Comparison of ENCODE assay signal across 19 cellular contexts in the genomic region with DNA sequence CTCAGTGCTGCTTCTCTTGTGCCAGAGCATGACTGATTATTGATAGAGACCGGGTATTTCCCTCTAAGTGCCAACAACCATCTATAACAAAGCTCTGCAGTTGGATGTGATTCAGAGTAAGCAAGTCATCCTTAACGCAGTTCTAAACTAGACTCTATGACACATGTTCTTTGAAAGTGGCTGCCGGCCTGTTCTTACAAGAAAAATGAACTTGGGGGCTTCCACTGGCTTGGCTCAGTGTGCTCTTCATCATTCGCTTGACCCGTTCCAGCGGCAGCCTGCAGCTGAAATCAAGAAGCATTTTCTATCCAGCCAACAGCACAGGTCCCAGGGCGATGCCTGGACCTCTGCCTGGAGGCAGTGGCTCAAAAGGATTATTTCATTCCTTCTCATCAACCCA. TPM values are rescaled to one million over a fixed set of nuclear protein-coding genes. Genes with fewer than 3 reads are reported as not detected.
DNase-seq lines count a peak whose midpoint lies in the region; ATAC-seq and TF ChIP-seq lines count a peak whose summit lies in the region.
"Had no signal": no experiment of that assay in that cellular context is flagged by ENCODE, and none has a peak within 500 bp of the region (broad histone marks: within the 10 kb centered on the region; RNA-seq: fewer than 3 reads in every experiment).

No MANE protein-coding gene starts in this region.

- H3K9me3 ChIP-seq in RWPE2 (ENCODE audit: severe bottlenecking), result no peaks in the 10 kb centered on the region
- H3K9me3 ChIP-seq in fibroblast of lung (ENCODE audit: control insufficient read depth, insufficient read depth, low read depth, low read length), result no peaks in the 10 kb centered on the region
- no peaks in the 10 kb centered on the region for H3K9me3 ChIP-seq in sigmoid colon
- no peaks in the 10 kb centered on the region for H3K9me3 ChIP-seq in mesenchymal stem cell (ENCODE audit: control insufficient read depth, low read length)

- H3K4me1 Mint-ChIP-seq in activated T-cell treated with anti-CD3 and anti-CD28 coated beads, Interleukin-2, amount 50 U/mL, for 24 hours (ENCODE audit: low read depth), result peaks cover 95% of the 10 kb centered on the region

- H3K14ac ChIP-seq in mesenchymal stem cell (ENCODE audit: low read length in 2 of 2), result no peak overlapping the region

- no peak overlapping the region for H3K18ac ChIP-seq in mesenchymal stem cell (ENCODE audit: low read depth in 1 of 2, low read length in 2 of 2)

- H3K27me3 ChIP-seq in RWPE2 (ENCODE audit: insufficient read depth, poor library complexity, severe bottlenecking) (no peaks in the 10 kb centered on the region), fibroblast of lung (ENCODE audit: control insufficient read depth, insufficient read depth, low read length) (no peaks in the 10 kb centered on the region), sigmoid colon (no peaks in the 10 kb centered on the region), mesenchymal stem cell (ENCODE audit: control insufficient read depth in 1 of 2, insufficient read depth in 1 of 2, low read length in 2 of 2) (no peaks in the 10 kb centered on the region)
- H3K27me3 ChIP-seq: cardiac muscle cell had no signal

- H3K36me3 ChIP-seq in RWPE2 (ENCODE audit: low read depth), result no peaks in the 10 kb centered on the region
- no peaks in the 10 kb centered on the region for H3K36me3 ChIP-seq in fibroblast of lung (ENCODE audit: control insufficient read depth, insufficient read depth, low read length)
- no peaks in the 10 kb centered on the region for H3K36me3 ChIP-seq in sigmoid colon
- no peaks in the 10 kb centered on the region for H3K36me3 ChIP-seq in mesenchymal stem cell (ENCODE audit: control insufficient read depth in 1 of 2, insufficient read depth in 2 of 2, low read depth in 1 of 2, low read length in 2 of 2)
- H3K36me3 ChIP-seq: cardiac muscle cell had no signal

- H3K79me1 ChIP-seq in mesenchymal stem cell (replicated peaks; ENCODE audit: low read length, poor library complexity, severe bottlenecking), result peaks cover 4% of the 10 kb centered on the region

- H2BK12ac ChIP-seq in mesenchymal stem cell (ENCODE audit: low read length in 2 of 2), result no peak overlapping the region

- no peaks in the 10 kb centered on the region for H3K27me3 Mint-ChIP-seq in activated T-cell treated with anti-CD3 and anti-CD28 coated beads, Interleukin-2, amount 50 U/mL, for 24 hours
- H3K27me3 Mint-ChIP-seq: T-cell had no signal

- no peaks in the 10 kb centered on the region for H3K9me3 Mint-ChIP-seq in activated T-cell treated with anti-CD3 and anti-CD28 coated beads, Interleukin-2, amount 50 U/mL, for 24 hours
- H3K9me3 Mint-ChIP-seq: activated T-helper 2 cell treated with anti-CD3 and anti-CD28 coated beads, Interferon-gamma antibody, Interleukin-2, Interleukin-4, amounts not matched to agents 10 μg/mL and 5 μg/mL and 100 μg/mL, durations not matched to agents 14 hours and 24 hours and 36 hours; HFFc6; nephron; T-cell had no signal

- H3K27ac ChIP-seq in RWPE2 (ENCODE audit: poor library complexity, severe bottlenecking) (no peak overlapping the region), fibroblast of lung (ENCODE audit: insufficient read depth, low read length) (no peak overlapping the region), sigmoid colon (peak overlapping the region in 2 of 4 donors; percentile 28 to 35), mesenchymal stem cell (ENCODE audit: low read length, poor library complexity, severe bottlenecking) (no peak overlapping the region)
- H3K27ac ChIP-seq: cardiac muscle cell had no signal

- H2AK5ac ChIP-seq in mesenchymal stem cell (ENCODE audit: low read length, severe bottlenecking), result no peak overlapping the region

- peak overlapping the region; percentile 27 for H3K4me3 Mint-ChIP-seq in activated T-cell treated with anti-CD3 and anti-CD28 coated beads, Interleukin-2, amount 50 U/mL, for 24 hours
- H3K4me3 Mint-ChIP-seq: HFFc6, nephron, T-cell had no signal

- TF ChIP-seq CTCF in RWPE2 (IDR thresholded peaks at IDR 0.05; ENCODE audit: poor library complexity, severe bottlenecking) (no peak), fibroblast of lung (conservative IDR thresholded peaks at IDR 0.05 in 1 of 2, IDR thresholded peaks at IDR 0.05 in 1 of 2; ENCODE audit: low read depth in 1 of 2, low read length in 2 of 2) (no peak), sigmoid colon (IDR thresholded peaks at IDR 0.05) (no peak)

- no peak overlapping the region for H2BK120ac ChIP-seq in mesenchymal stem cell (ENCODE audit: low read depth, low read length)

- no peak for TF ChIP-seq POLR2A in sigmoid colon (IDR thresholded peaks at IDR 0.05)

- H2BK15ac ChIP-seq in mesenchymal stem cell (ENCODE audit: low read depth, poor library complexity, severe bottlenecking), result no peak overlapping the region

- TF ChIP-seq EP300 in sigmoid colon (IDR thresholded peaks at IDR 0.05), result no peak

- H4K20me1 ChIP-seq in fibroblast of lung (ENCODE audit: control insufficient read depth, extremely low read depth, insufficient read depth, low read length), result no peaks in the 10 kb centered on the region

- H3K9ac ChIP-seq in fibroblast of lung (ENCODE audit: insufficient read depth, low read length) (no peak overlapping the region), mesenchymal stem cell (ENCODE audit: low read length) (no peak overlapping the region)

- H2AFZ ChIP-seq in fibroblast of lung (ENCODE audit: low read length) (no peak overlapping the region), mesenchymal stem cell (ENCODE audit: low read depth, low read length) (no peak overlapping the region)

- H3K4me3 ChIP-seq in RWPE2 (ENCODE audit: severe bottlenecking) (no peak overlapping the region), fibroblast of lung (replicated peaks in 1 of 4; ENCODE audit: control extremely low read depth in 1 of 4, insufficient read depth in 1 of 4, low read depth in 3 of 4, low read length in 4 of 4) (no peak overlapping the region), sigmoid colon (no peak overlapping the region), mesenchymal stem cell (ENCODE audit: insufficient read depth in 1 of 2, low read depth in 1 of 2, low read length in 2 of 2) (no peak overlapping the region)
- H3K4me3 ChIP-seq: cardiac muscle cell had no signal

- no peaks in the 10 kb centered on the region for H3K79me2 ChIP-seq in fibroblast of lung (ENCODE audit: control insufficient read depth, insufficient read depth, low read length)

- no peak overlapping the region for H4K91ac ChIP-seq in mesenchymal stem cell (ENCODE audit: low read length)

- intact Hi-C loops in sigmoid colon (cut with DNase I), result no loop called here

- no peak for DNase-seq in activated T-cell treated with anti-CD3 and anti-CD28 coated beads, Interleukin-2, amount 50 U/mL, for 24 hours
- DNase-seq in activated T-cell treated with anti-CD3 and anti-CD28 coated beads for 4 hours, result no peak
- DNase-seq in RWPE2 (ENCODE audit: low spot score), result no peak
- DNase-seq in fibroblast of lung (ENCODE audit: low read depth in 2 of 2), result peak; percentile 76 to 97
- DNase-seq in sigmoid colon, result peak; percentile 86
- no peak for DNase-seq in mesenchymal stem cell
- no peak for DNase-seq in NOMO-1 (lab: John Stamatoyannopoulos, UW; ENCODE audit: unreplicated experiment in 2 of 2)
- DNase-seq: activated CD4-positive, alpha-beta T cell treated with anti-CD3 and anti-CD28 coated beads for 1 hour; HFFc6; hippocampal formation; NCI-H187 treated with DMSO at 0.1 percent for 48 hours; NCI-H526; stimulated activated CD4-positive, alpha-beta T cell treated with anti-CD3 and anti-CD28 coated beads, Interleukin-4, amount 100 ng/mL, for 1 hour; T-cell had no signal

- H2BK5ac ChIP-seq in mesenchymal stem cell (ENCODE audit: low read depth, low read length, poor library complexity, severe bottlenecking), result no peak overlapping the region

- peak overlapping the region; percentile 45 for H3K4me2 ChIP-seq in fibroblast of lung (ENCODE audit: extremely low read depth, insufficient read depth, low read length)
- no peak overlapping the region for H3K4me2 ChIP-seq in mesenchymal stem cell (ENCODE audit: low read length, poor library complexity, severe bottlenecking)

- no peak overlapping the region for H4K8ac ChIP-seq in mesenchymal stem cell (ENCODE audit: low read length)

- no peak overlapping the region for H3K4ac ChIP-seq in mesenchymal stem cell (ENCODE audit: low read depth in 1 of 2, low read length in 2 of 2)

- 87 to 92% methylated on average over 7 of the region's 7 CpGs for WGBS in sigmoid colon, 2 donors
- 92% methylated on average over 7 of the region's 7 CpGs for WGBS in mesenchymal stem cell

- ATAC-seq in RWPE2 (ENCODE audit: low read depth), result peak; percentile 50
- ATAC-seq in GM21786 (IDR thresholded peaks at IDR 0.05; ENCODE audit: unreplicated experiment), result no peak
- ATAC-seq: Panc1, T-cell had no signal

- H3K27ac Mint-ChIP-seq in activated T-cell treated with anti-CD3 and anti-CD28 coated beads, Interleukin-2, amount 50 U/mL, for 24 hours, result peak overlapping the region; percentile 90
- H3K27ac Mint-ChIP-seq: activated T-helper 2 cell treated with anti-CD3 and anti-CD28 coated beads, Interferon-gamma antibody, Interleukin-2, Interleukin-4, amounts not matched to agents 10 μg/mL and 5 μg/mL and 100 μg/mL, durations not matched to agents 14 hours and 24 hours and 36 hours; HFFc6; nephron had no signal

- peaks cover 41% of the 10 kb centered on the region for H3K36me3 Mint-ChIP-seq in activated T-cell treated with anti-CD3 and anti-CD28 coated beads, Interleukin-2, amount 50 U/mL, for 24 hours (ENCODE audit: low read depth)
- H3K36me3 Mint-ChIP-seq: T-cell had no signal

- H3K4me1 ChIP-seq in RWPE2 (ENCODE audit: insufficient read depth, poor library complexity, severe bottlenecking) (peaks cover 37% of the 10 kb centered on the region), fibroblast of lung (ENCODE audit: control insufficient read depth, extremely low read depth, insufficient read depth, low read length) (peaks cover 31% of the 10 kb centered on the region), sigmoid colon (peaks cover 0 to 45% (median 29%) of the 10 kb centered on the region in 4 donors), mesenchymal stem cell (ENCODE audit: control insufficient read depth, insufficient read depth, low read depth, low read length) (peaks cover 8% of the 10 kb centered on the region)

- H3K23ac ChIP-seq in mesenchymal stem cell (ENCODE audit: low read length in 2 of 2), result no peak overlapping the region

RNA-seq across cellular contexts. Expression of a gene that starts 29.8 kb away (rescaled TPM):
- total RNA-seq in fibroblast of lung (15.4 and 25.3 TPM in 2 replicates), sigmoid colon (10 to 100 TPM; 13.3 to 18.3 (median 15.7) TPM)
- polyA plus RNA-seq in fibroblast of lung (10.5 and 11.2 TPM in 2 replicates), sigmoid colon (1 to 10 TPM; 2.3 to 6.5 (median 3.0) TPM)
- polyA plus RNA-seq in fibroblast of lung (2012), result 7.1 and 8.6 TPM in 2 replicates
- 8.8 and 15.7 TPM in 2 replicates for polyA minus RNA-seq in fibroblast of lung (ENCODE audit: low replicate concordance)
- 2.3 TPM for polyA plus RNA-seq in mesenchymal stem cell (2013, experiment 1 of 2)
- polyA plus RNA-seq in mesenchymal stem cell (2013, experiment 2 of 2), result 2.2 TPM

Comparison
In these comparisons a context has a peak if more than half of its experiments do, and no peak if none do; other contexts are left out.
1. DNase-seq: peak in fibroblast of lung (2 of 2) and sigmoid colon (single experiment); none in activated T-cell treated with anti-CD3 and anti-CD28 coated beads, Interleukin-2, amount 50 U/mL, for 24 hours (single experiment), activated T-cell treated with anti-CD3 and anti-CD28 coated beads for 4 hours (single experiment), RWPE2 (single experiment), mesenchymal stem cell (single experiment) and NOMO-1 (0 of 2).